In the genomic region with DNA sequence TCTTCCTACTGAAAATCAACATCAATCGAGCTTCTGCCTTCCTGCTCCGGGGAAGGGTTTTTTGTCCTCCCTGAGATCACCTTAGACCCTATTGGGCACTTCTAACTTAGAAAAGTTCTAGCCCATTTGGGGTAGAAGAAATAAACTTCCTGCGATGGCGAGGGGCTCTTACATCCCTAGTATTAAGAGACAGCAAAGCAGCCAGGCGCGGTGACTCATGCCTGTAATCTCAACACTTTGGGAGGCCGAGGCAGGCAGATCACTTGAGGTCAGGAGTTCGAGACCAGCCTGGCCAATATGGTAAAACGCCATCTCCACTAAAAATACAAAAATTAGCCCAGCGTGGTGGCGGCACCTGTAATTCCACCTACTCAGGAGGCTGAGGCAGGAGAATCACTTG, we compare ENCODE assay signal across 16 cellular contexts. TPM values are rescaled to one million over a fixed set of nuclear protein-coding genes. Genes with fewer than 3 reads are reported as not detected.
"Had no signal": no experiment of that assay in that cellular context is flagged by ENCODE, and none has a peak within 500 bp of the region (broad histone marks: within the 10 kb centered on the region; RNA-seq: fewer than 3 reads in every experiment).

No MANE protein-coding gene starts in this region.

RNA-seq across cellular contexts. Expression of a gene that starts 31.1 kb away (rescaled TPM):
- total RNA-seq: natural killer cell, osteoblast, pancreas, posterior vena cava, pulmonary artery endothelial cell, right atrium auricular region, sciatic nerve, smooth muscle cell, stomach, subcutaneous adipose tissue, temporal lobe, transverse colon, upper lobe of left lung, ureter, vagina had no signal
- polyA plus RNA-seq: neural cell, pancreas, smooth muscle cell, stomach had no signal
